ENCODE assay signal across 8 cellular contexts in the genomic region with DNA sequence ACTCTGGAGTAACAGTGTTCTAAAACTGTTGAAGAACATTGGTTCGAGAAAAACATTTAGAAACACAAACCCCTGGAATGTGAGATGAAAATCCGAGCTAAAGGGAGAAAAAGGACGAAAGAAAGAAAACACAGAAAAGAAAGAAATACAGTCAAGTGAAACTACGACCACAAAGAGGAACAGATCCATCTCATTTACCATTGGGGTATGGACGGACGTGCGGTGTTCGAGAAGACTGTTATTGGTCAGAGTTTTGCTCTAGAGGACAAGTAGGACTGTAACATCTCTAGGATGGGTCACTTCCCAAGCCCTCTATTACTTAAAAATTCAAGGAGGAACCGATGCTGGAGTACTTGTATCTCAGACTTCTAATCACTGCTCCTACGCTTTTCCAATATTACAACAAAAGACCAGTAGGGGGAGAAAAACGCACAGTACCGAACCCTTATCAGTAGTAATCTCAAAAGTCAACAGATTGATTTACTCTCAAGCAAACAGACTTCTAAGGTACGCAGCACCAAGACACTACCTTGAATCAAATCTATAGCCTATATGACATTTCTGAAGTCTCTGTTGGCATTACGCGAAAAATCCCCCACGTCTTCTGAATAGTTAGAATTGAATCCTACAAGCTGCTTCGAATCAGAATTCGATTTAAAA. TPM values are rescaled to one million over a fixed set of nuclear protein-coding genes. Genes with fewer than 3 reads are reported as not detected.
A peak's percentile ranks its signal among the peaks of the same experiment; 100 is the strongest.
DNase-seq lines count a peak whose midpoint lies in the region; TF ChIP-seq lines count a peak whose summit lies in the region.

No MANE protein-coding gene starts in this region.

- peak; percentile 12 for DNase-seq in stimulated activated CD4-positive, alpha-beta T cell treated with anti-CD3 and anti-CD28 coated beads, Interleukin-15, amount 100 ng/mL, for 24 hours
- DNase-seq in stimulated activated CD4-positive, alpha-beta T cell treated with anti-CD3 and anti-CD28 coated beads, Interleukin-1b, Interleukin-23, amount 100 ng/mL, for 48 hours, result no peak
- DNase-seq in HCEC 1CT (peak; percentile 69), M059J (ENCODE audit: low read depth) (peak; percentile 84), RPMI8226 (peak; percentile 81), choroid plexus epithelial cell (ENCODE audit: low read depth) (peak; percentile 83), kidney tubule cell (ENCODE audit: low spot score) (peak; percentile 71), stromal cell of bone marrow (ENCODE audit: low read depth) (peak; percentile 61)

- peak; percentile 70 for TF ChIP-seq CTCF in choroid plexus epithelial cell (conservative IDR thresholded peaks at IDR 0.05; ENCODE audit: low read depth, low read length)

- H3K4me3 ChIP-seq in choroid plexus epithelial cell (ENCODE audit: low read depth, low read length), result peak overlapping the region; percentile 71

RNA-seq across cellular contexts. Expression of gene PIK3CA, which starts 1.1 kb away (rescaled TPM):
- 21.7 and 34.1 TPM in 2 replicates for total RNA-seq in M059J (2014; rRNA removed; shearing (Covaris generic))
